In the genomic region with DNA sequence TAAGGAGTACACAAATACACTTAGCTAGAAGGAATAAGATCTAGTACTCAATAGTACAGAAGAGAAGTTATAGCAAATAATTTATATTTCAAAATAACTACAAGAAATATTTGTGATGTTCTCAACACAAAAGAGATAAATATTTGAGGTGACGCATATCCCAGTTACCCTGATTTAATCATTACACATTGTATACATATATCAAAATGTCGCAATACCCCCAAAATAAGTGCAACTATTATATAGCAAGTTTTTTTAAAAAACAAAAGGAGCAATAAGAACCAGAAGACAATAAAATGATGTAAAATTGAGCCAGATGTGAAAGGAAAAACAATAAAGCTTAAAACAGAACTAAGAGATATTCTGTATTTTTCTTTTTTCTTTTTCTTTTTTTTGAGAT, we compare ENCODE assay signal across 2 cellular contexts.
TF ChIP-seq lines count a peak whose summit lies in the region.

No MANE protein-coding gene starts in this region.

TF ChIP-seq in IMR-90, 13 proteins besides CTCF, POLR2A, EP300 and RAD21:
- TF ChIP-seq, protein P1, sequence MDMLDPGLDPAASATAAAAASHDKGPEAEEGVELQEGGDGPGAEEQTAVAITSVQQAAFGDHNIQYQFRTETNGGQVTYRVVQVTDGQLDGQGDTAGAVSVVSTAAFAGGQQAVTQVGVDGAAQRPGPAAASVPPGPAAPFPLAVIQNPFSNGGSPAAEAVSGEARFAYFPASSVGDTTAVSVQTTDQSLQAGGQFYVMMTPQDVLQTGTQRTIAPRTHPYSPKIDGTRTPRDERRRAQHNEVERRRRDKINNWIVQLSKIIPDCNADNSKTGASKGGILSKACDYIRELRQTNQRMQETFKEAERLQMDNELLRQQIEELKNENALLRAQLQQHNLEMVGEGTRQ (IDR thresholded peaks at IDR 0.05; ENCODE audit: low read depth, low read length) = no peak
- TF ChIP-seq CEBPB (IDR thresholded peaks at IDR 0.05; ENCODE audit: low read depth, low read length) (peak; percentile 66), SMC3 (IDR thresholded peaks at IDR 0.05; ENCODE audit: low read depth, low read length) (no peak), RFX5 (IDR thresholded peaks at IDR 0.05; ENCODE audit: low read depth, low read length) (no peak), FOS (IDR thresholded peaks at IDR 0.05; ENCODE audit: low read depth, low read length) (no peak), RCOR1 (IDR thresholded peaks at IDR 0.05; ENCODE audit: insufficient replicate concordance, low read length) (no peak)
- TF ChIP-seq, protein P2, sequence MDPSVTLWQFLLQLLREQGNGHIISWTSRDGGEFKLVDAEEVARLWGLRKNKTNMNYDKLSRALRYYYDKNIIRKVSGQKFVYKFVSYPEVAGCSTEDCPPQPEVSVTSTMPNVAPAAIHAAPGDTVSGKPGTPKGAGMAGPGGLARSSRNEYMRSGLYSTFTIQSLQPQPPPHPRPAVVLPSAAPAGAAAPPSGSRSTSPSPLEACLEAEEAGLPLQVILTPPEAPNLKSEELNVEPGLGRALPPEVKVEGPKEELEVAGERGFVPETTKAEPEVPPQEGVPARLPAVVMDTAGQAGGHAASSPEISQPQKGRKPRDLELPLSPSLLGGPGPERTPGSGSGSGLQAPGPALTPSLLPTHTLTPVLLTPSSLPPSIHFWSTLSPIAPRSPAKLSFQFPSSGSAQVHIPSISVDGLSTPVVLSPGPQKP (IDR thresholded peaks at IDR 0.05; ENCODE audit: borderline replicate concordance, low read depth, low read length) = no peak

TF ChIP-seq in H1, 55 proteins besides CTCF, POLR2A, EP300 and RAD21:
- TF ChIP-seq CHD1 (IDR thresholded peaks at IDR 0.05; ENCODE audit: low read depth, low read length) (no peak), CEBPB (IDR thresholded peaks at IDR 0.05; ENCODE audit: low read depth, low read length) (peak; percentile 58; the same call in 1 of the 2 replicates)
